In the genomic region with DNA sequence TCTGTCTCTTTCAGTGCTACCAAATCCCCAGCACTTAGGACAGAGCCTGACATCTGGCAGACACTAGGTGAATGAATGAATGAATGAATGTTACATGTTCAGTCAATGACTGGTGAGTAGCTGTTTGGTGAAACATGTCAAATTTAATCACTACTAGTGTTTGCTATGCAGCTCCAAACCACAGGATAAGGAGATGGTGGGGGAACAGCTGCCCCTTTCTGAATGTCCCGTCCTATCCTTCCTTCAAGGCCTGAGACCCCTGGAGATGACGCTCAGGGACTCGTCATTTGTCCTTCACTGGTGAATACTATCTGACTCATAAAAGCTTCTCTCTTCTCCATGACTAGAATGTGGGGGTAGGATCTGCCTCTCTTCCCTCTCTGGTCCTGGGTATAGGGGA, we compare ENCODE assay signal across 17 cellular contexts.
A peak's percentile ranks its signal among the peaks of the same experiment; 100 is the strongest.
DNase-seq lines count a peak whose midpoint lies in the region; ATAC-seq, FAIRE-seq and TF ChIP-seq lines count a peak whose summit lies in the region.
"Had no signal": no experiment of that assay in that cellular context is flagged by ENCODE, and none has a peak within 500 bp of the region (broad histone marks: within the 10 kb centered on the region; RNA-seq: fewer than 3 reads in every experiment).

No MANE protein-coding gene starts in this region.

- BruUV-seq in HepG2 (replicated peaks; lab: Mats Ljungman, UMichigan) = no TSS peak

- no peaks in the 10 kb centered on the region for H3K36me3 ChIP-seq in ACC112 (ENCODE audit: insufficient read depth, low read length)
- H3K36me3 ChIP-seq in SJSA1 = no peaks in the 10 kb centered on the region
- H3K36me3 ChIP-seq in HepG2 (replicated peaks in 1 of 2; ENCODE audit: control insufficient read depth in 1 of 2, insufficient read depth in 2 of 2, low read length in 2 of 2) = no peaks in the 10 kb centered on the region
- H3K36me3 ChIP-seq: colonic mucosa, stomach had no signal

- ATAC-seq in GM21825 (IDR thresholded peaks at IDR 0.05; ENCODE audit: unreplicated experiment) = no peak
- ATAC-seq in HepG2 = no peak
- ATAC-seq: sciatic nerve had no signal

- WGBS in HepG2 (ENCODE audit: low lambda C conversion rate) = 0% methylated on average over 3 of the region's 3 CpGs

- no peaks in the 10 kb centered on the region for H4K20me1 ChIP-seq in HepG2 (ENCODE audit: insufficient read depth, low read length)

- CTCF ChIA-PET in HepG2 (lab: Yijun Ruan, JAX; ENCODE audit: low intra/inter-chr PET ratio, low total read pairs) = no interaction called here

- TF ChIP-seq POLR2A in HepG2 (IDR thresholded peaks at IDR 0.05; ENCODE audit: insufficient read depth in 1 of 2, low read depth in 2 of 2, low read length in 2 of 2) = no peak

- POLR2A ChIA-PET in HepG2 (lab: Yijun Ruan, JAX) = no interaction called here

- no peak overlapping the region for H2AFZ ChIP-seq in ACC112 (ENCODE audit: low read length, unreplicated experiment)
- H2AFZ ChIP-seq in HepG2 (ENCODE audit: low read length) = no peak overlapping the region

- in situ Hi-C loops in HepG2 (cut with HindIII; ENCODE audit: extremely low pct_ligation_motif_present, low pct_unique_long_range_greater_than_20kb) = no loop called here

- peak; percentile 33 for DNase-seq in CD1c-positive myeloid dendritic cell (ENCODE audit: extremely low spot score)
- peak in 1 of 2 experiments; percentile 58 for DNase-seq in SJSA1 (ENCODE audit: low read depth in 1 of 2, low spot score in 2 of 2)
- peak; percentile 96 for DNase-seq in fibroblast of mammary gland (ENCODE audit: low read depth)
- DNase-seq in HPDE6-E6E7 (ENCODE audit: extremely low spot score) = no peak
- no peak for DNase-seq in HK-2 (ENCODE audit: unreplicated experiment)
- DNase-seq in HepG2 (ENCODE audit: low spot score) = no peak
- DNase-seq: anterior cingulate cortex, C1 segment of cervical spinal cord, colonic mucosa, immature natural killer cell, NCI-H146, stomach had no signal

- no peak overlapping the region for H3K9ac ChIP-seq in HepG2 (ENCODE audit: insufficient read depth, low read depth, low read length)

- H3K4me2 ChIP-seq in HepG2 (ENCODE audit: low read depth, low read length) = no peak overlapping the region

- TF ChIP-seq CTCF in fibroblast of mammary gland (conservative IDR thresholded peaks at IDR 0.05; ENCODE audit: control insufficient read depth, insufficient read depth, low read depth, low read length) (no peak), HepG2 (CRISPR knock-in tag; IDR thresholded peaks at IDR 0.05) (no peak)

- H3K9me3 ChIP-seq in SJSA1 (replicated peaks) (no peaks in the 10 kb centered on the region), HepG2 (ENCODE audit: low read length) (no peaks in the 10 kb centered on the region)
- H3K9me3 ChIP-seq: colonic mucosa, stomach had no signal

- H3K4me3 ChIP-seq in ACC112 (ENCODE audit: low read depth, low read length) (no peak overlapping the region), SJSA1 (no peak overlapping the region), fibroblast of mammary gland (ENCODE audit: control insufficient read depth, low read depth, low read length) (no peak overlapping the region), HepG2 (replicated peaks in 1 of 3; ENCODE audit: insufficient read depth in 1 of 3, low read depth in 2 of 3, low read length in 3 of 3) (no peak overlapping the region)
- H3K4me3 ChIP-seq: colonic mucosa, stomach had no signal

- no peak for TF ChIP-seq EP300 in HepG2 (IDR thresholded peaks at IDR 0.05; ENCODE audit: low read depth in 2 of 2, low read length in 2 of 2)
- TF ChIP-seq EP300 in HepG2 (CRISPR knock-in tag; IDR thresholded peaks at IDR 0.05; ENCODE audit: borderline replicate concordance) = no peak

- H3K27ac ChIP-seq in ACC112 (ENCODE audit: low read depth, low read length) = peak overlapping the region; percentile 81
- peak overlapping the region; percentile 50 for H3K27ac ChIP-seq in SJSA1
- no peak overlapping the region for H3K27ac ChIP-seq in HepG2 (ENCODE audit: extremely low read length, insufficient read depth, low read length)
- H3K27ac ChIP-seq: colonic mucosa, stomach, VCaP had no signal

- peaks cover 42% of the 10 kb centered on the region for H3K4me1 ChIP-seq in ACC112 (ENCODE audit: control insufficient read depth, insufficient read depth, low read length, unreplicated experiment)
- H3K4me1 ChIP-seq in SJSA1 (replicated peaks) = peaks cover 59% of the 10 kb centered on the region
- H3K4me1 ChIP-seq in HepG2 (ENCODE audit: insufficient read depth, low read length) = no peaks in the 10 kb centered on the region
- H3K4me1 ChIP-seq: colonic mucosa had no signal

- no peaks in the 10 kb centered on the region for H3K27me3 ChIP-seq in ACC112 (ENCODE audit: insufficient read depth, low read length)
- H3K27me3 ChIP-seq in SJSA1 (replicated peaks) = no peaks in the 10 kb centered on the region
- H3K27me3 ChIP-seq in HepG2 (ENCODE audit: control insufficient read depth in 1 of 2, insufficient read depth in 2 of 2, low read length in 2 of 2) = 0 out of 5 replicates have a peak, but pooled peaks cover 0 to 1% of the 10 kb centered on the region in 2 experiments
- H3K27me3 ChIP-seq: colonic mucosa, stomach had no signal

- no peak for FAIRE-seq in HepG2 (lab: Jason Lieb, UNC)
- FAIRE-seq: H1 had no signal

- TF ChIP-seq RAD21 in HepG2 (CRISPR knock-in tag; IDR thresholded peaks at IDR 0.05) = no peak

- intact Hi-C loops in HepG2 (cut with micrococcal nuclease; ENCODE audit: unreplicated experiment) = no loop called here

- H3K79me2 ChIP-seq in ACC112 (ENCODE audit: control insufficient read depth, insufficient read depth, low read length, unreplicated experiment) = no peaks in the 10 kb centered on the region
- H3K79me2 ChIP-seq in HepG2 (ENCODE audit: insufficient read depth, low read length) = no peaks in the 10 kb centered on the region

TF ChIP-seq in HepG2, 621 proteins besides CTCF, POLR2A, EP300 and RAD21:
- TF ChIP-seq NBN (conservative IDR thresholded peaks at IDR 0.05) (no peak), MIER2 (CRISPR knock-in tag; IDR thresholded peaks at IDR 0.05) (no peak), ZBED4 (CRISPR knock-in tag; IDR thresholded peaks at IDR 0.05; ENCODE audit: borderline replicate concordance) (no peak), KAT8 (CRISPR knock-in tag; IDR thresholded peaks at IDR 0.05) (no peak), ZNF678 (CRISPR knock-in tag; IDR thresholded peaks at IDR 0.05) (no peak), CEBPB (IDR thresholded peaks at IDR 0.05; ENCODE audit: borderline replicate concordance, low read depth, low read length) (no peak)
- TF ChIP-seq, protein P1, sequence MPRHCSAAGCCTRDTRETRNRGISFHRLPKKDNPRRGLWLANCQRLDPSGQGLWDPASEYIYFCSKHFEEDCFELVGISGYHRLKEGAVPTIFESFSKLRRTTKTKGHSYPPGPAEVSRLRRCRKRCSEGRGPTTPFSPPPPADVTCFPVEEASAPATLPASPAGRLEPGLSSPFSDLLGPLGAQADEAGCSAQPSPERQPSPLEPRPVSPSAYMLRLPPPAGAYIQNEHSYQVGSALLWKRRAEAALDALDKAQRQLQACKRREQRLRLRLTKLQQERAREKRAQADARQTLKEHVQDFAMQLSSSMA (CRISPR knock-in tag; IDR thresholded peaks at IDR 0.05) = no peak

Comparison
In these comparisons a context has a peak if more than half of its experiments do, and no peak if none do; other contexts are left out.
1. DNase-seq: peak in CD1c-positive myeloid dendritic cell (single experiment) and fibroblast of mammary gland (single experiment); none in HPDE6-E6E7 (single experiment), HK-2 (single experiment) and HepG2 (single experiment).